Comparison of ENCODE assay signal across 8 cellular contexts in the genomic region with DNA sequence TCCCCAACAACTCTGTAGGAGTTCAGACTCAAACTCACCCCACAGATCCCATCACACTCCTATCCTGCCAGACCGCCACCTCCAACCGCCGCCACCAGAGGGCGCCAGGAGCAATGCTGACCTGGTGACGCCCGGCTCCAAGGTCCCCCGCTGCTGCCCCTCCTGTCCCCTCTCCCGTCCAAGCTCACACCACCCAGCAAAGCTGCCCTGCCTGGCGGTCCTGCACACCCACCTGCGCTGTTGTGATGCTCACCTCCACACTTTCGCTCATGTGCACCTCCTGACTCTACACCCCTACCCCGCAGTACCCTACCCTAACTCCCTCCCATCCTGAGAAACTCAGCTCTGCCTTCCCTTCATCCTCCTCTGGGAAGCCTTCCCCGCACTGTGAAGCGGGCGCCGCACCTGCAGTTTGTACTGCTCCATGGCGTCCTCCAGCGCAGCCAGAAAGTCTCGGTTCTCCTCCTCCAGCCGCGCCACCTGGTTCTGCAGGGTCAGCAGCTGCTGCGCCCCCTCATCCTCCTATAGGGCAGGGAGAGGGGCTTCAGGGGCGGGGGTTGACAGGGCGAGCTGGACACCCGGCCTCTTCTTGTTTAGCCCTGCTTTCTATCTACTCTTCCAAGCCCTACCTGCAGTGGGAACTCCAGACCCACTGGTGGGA. TPM values are rescaled to one million over a fixed set of nuclear protein-coding genes. Genes with fewer than 3 reads are reported as not detected.
DNase-seq lines count a peak whose midpoint lies in the region; ATAC-seq and TF ChIP-seq lines count a peak whose summit lies in the region.

No MANE protein-coding gene starts in this region.

- H3K4me3 Mint-ChIP-seq in Caco-2 (ENCODE audit: unreplicated experiment): no peak overlapping the region
- no peak overlapping the region for H3K4me3 Mint-ChIP-seq in activated naive CD4-positive, alpha-beta T cell treated with anti-CD3 and anti-CD28 coated beads for 36 hours

- no peaks in the 10 kb centered on the region for H3K9me3 ChIP-seq in Caco-2

- no peaks in the 10 kb centered on the region for H3K9me3 Mint-ChIP-seq in Caco-2 (ENCODE audit: unreplicated experiment)
- no peaks in the 10 kb centered on the region for H3K9me3 Mint-ChIP-seq in activated naive CD4-positive, alpha-beta T cell treated with anti-CD3 and anti-CD28 coated beads for 36 hours

- ATAC-seq in HG03280 (IDR thresholded peaks at IDR 0.05; ENCODE audit: unreplicated experiment) (peak; percentile 68), SK-N-SH treated with all-trans-retinoic acid at 6 μM for 48 hours (peak; percentile 95), Right ventricle myocardium inferior (peak; percentile 71), HG03039 (IDR thresholded peaks at IDR 0.05; ENCODE audit: unreplicated experiment) (no peak), HG02588 (IDR thresholded peaks at IDR 0.05; ENCODE audit: unreplicated experiment) (no peak)

- H3K4me1 ChIP-seq in Caco-2: no peaks in the 10 kb centered on the region

- CTCF ChIA-PET in Caco-2 (lab: Charles Lee): interaction anchor here (0.7 to 0.9 kb wide), 2 partner anchors 14 to 18 kb away, joined by 3 read pairs; no protein-coding TSS in a partner anchor
- CTCF ChIA-PET in activated naive CD4-positive, alpha-beta T cell treated with anti-CD3 and anti-CD28 coated beads for 36 hours (lab: Charles Lee): interaction anchor here (0.6 to 2.8 kb wide), 5 partner anchors 11 to 580 kb away, joined by 3 to 14 read pairs (median 3); no protein-coding TSS in a partner anchor

- no peaks in the 10 kb centered on the region for H3K27me3 ChIP-seq in Caco-2 (replicated peaks; ENCODE audit: control insufficient read depth, insufficient read depth, low read length)

- H3K27me3 Mint-ChIP-seq in Caco-2 (ENCODE audit: insufficient read depth, unreplicated experiment): no peaks in the 10 kb centered on the region
- peaks cover 2% of the 10 kb centered on the region for H3K27me3 Mint-ChIP-seq in activated naive CD4-positive, alpha-beta T cell treated with anti-CD3 and anti-CD28 coated beads for 36 hours (ENCODE audit: low read depth)

- POLR2A ChIA-PET in Caco-2 (lab: Charles Lee): no interaction called here

- BruUV-seq in Caco-2 (replicated peaks; lab: Mats Ljungman, UMichigan): no TSS peak

- H3K27ac Mint-ChIP-seq in Caco-2 (ENCODE audit: unreplicated experiment): no peak overlapping the region
- H3K27ac Mint-ChIP-seq in activated naive CD4-positive, alpha-beta T cell treated with anti-CD3 and anti-CD28 coated beads for 36 hours: no peak overlapping the region

- peaks cover 8% of the 10 kb centered on the region for H3K36me3 Mint-ChIP-seq in Caco-2 (ENCODE audit: insufficient read depth, unreplicated experiment)
- H3K36me3 Mint-ChIP-seq in activated naive CD4-positive, alpha-beta T cell treated with anti-CD3 and anti-CD28 coated beads for 36 hours (ENCODE audit: low read depth): no peaks in the 10 kb centered on the region

- intact Hi-C loops in Caco-2 (cut with micrococcal nuclease; ENCODE audit: unreplicated experiment): no loop called here
- intact Hi-C loops in activated naive CD4-positive, alpha-beta T cell treated with anti-CD3 and anti-CD28 coated beads for 36 hours (cut with micrococcal nuclease): no loop called here
- intact Hi-C loops in Right ventricle myocardium inferior (cut with DNase I): loop anchor here (2.0 to 5.0 kb wide), 2 partner anchors 45 to 103 kb away; a partner anchor contains a TSS
- intact Hi-C loops in posterior vena cava (cut with DNase I): loop anchor here in 1 of 2 donors (5.0 to 10.0 kb wide), 3 partner anchors 45 to 100 kb away; a partner anchor contains a TSS

- no peaks in the 10 kb centered on the region for H3K4me1 Mint-ChIP-seq in Caco-2 (ENCODE audit: low read depth, unreplicated experiment)
- H3K4me1 Mint-ChIP-seq in activated naive CD4-positive, alpha-beta T cell treated with anti-CD3 and anti-CD28 coated beads for 36 hours (ENCODE audit: low read depth): no peaks in the 10 kb centered on the region

- DNase-seq in Caco-2: peak; percentile 62 to 80
- peak; percentile 76 for DNase-seq in activated naive CD4-positive, alpha-beta T cell treated with anti-CD3 and anti-CD28 coated beads for 36 hours
- DNase-seq in Right ventricle myocardium inferior (ENCODE audit: missing footprints): peak; percentile 85
- peak; percentile 94 for DNase-seq in posterior vena cava (ENCODE audit: low spot score)

- peak; percentile 67 to 77 for TF ChIP-seq CTCF in Caco-2 (IDR thresholded peaks at IDR 0.05; ENCODE audit: insufficient read depth in 1 of 2, low read depth in 1 of 2, low read length in 1 of 2, severe bottlenecking in 1 of 2, unreplicated experiment in 1 of 2)

- H3K36me3 ChIP-seq in Caco-2 (ENCODE audit: control insufficient read depth, insufficient read depth, low read length): no peaks in the 10 kb centered on the region

- H3K4me3 ChIP-seq in Caco-2 (ENCODE audit: low read depth, low read length): no peak overlapping the region

TF ChIP-seq in SK-N-SH treated with all-trans-retinoic acid at 6 μM for 48 hours, 23 proteins besides CTCF, POLR2A, EP300 and RAD21 (continues in another document):
- TF ChIP-seq, protein P1, sequence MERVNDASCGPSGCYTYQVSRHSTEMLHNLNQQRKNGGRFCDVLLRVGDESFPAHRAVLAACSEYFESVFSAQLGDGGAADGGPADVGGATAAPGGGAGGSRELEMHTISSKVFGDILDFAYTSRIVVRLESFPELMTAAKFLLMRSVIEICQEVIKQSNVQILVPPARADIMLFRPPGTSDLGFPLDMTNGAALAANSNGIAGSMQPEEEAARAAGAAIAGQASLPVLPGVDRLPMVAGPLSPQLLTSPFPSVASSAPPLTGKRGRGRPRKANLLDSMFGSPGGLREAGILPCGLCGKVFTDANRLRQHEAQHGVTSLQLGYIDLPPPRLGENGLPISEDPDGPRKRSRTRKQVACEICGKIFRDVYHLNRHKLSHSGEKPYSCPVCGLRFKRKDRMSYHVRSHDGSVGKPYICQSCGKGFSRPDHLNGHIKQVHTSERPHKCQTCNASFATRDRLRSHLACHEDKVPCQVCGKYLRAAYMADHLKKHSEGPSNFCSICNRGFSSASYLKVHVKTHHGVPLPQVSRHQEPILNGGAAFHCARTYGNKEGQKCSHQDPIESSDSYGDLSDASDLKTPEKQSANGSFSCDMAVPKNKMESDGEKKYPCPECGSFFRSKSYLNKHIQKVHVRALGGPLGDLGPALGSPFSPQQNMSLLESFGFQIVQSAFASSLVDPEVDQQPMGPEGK (CRISPR knock-in tag; IDR thresholded peaks at IDR 0.05; ENCODE audit: borderline replicate concordance): no peak
- TF ChIP-seq PPARA (CRISPR knock-in tag; IDR thresholded peaks at IDR 0.05; ENCODE audit: borderline replicate concordance) (no peak), ZFP30 (CRISPR knock-in tag; IDR thresholded peaks at IDR 0.05) (no peak), CSDC2 (CRISPR knock-in tag; IDR thresholded peaks at IDR 0.05) (no peak), BACH2 (CRISPR knock-in tag; IDR thresholded peaks at IDR 0.05; ENCODE audit: borderline replicate concordance) (no peak), ZC3H10 (CRISPR knock-in tag; IDR thresholded peaks at IDR 0.05) (no peak), ZNF70 (CRISPR knock-in tag; IDR thresholded peaks at IDR 0.05) (no peak), GLIS3 (CRISPR knock-in tag; IDR thresholded peaks at IDR 0.05) (no peak), TCF4 (CRISPR knock-in tag; IDR thresholded peaks at IDR 0.05; ENCODE audit: borderline replicate concordance) (no peak), ZFP3 (CRISPR knock-in tag; IDR thresholded peaks at IDR 0.05) (no peak)
- TF ChIP-seq, protein P2, sequence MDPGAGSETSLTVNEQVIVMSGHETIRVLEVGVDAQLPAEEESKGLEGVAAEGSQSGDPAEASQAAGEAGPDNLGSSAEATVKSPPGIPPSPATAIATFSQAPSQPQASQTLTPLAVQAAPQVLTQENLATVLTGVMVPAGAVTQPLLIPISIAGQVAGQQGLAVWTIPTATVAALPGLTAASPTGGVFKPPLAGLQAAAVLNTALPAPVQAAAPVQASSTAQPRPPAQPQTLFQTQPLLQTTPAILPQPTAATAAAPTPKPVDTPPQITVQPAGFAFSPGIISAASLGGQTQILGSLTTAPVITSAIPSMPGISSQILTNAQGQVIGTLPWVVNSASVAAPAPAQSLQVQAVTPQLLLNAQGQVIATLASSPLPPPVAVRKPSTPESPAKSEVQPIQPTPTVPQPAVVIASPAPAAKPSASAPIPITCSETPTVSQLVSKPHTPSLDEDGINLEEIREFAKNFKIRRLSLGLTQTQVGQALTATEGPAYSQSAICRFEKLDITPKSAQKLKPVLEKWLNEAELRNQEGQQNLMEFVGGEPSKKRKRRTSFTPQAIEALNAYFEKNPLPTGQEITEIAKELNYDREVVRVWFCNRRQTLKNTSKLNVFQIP (CRISPR knock-in tag; IDR thresholded peaks at IDR 0.05; ENCODE audit: borderline replicate concordance, low read depth): no peak
- TF ChIP-seq, protein P3, sequence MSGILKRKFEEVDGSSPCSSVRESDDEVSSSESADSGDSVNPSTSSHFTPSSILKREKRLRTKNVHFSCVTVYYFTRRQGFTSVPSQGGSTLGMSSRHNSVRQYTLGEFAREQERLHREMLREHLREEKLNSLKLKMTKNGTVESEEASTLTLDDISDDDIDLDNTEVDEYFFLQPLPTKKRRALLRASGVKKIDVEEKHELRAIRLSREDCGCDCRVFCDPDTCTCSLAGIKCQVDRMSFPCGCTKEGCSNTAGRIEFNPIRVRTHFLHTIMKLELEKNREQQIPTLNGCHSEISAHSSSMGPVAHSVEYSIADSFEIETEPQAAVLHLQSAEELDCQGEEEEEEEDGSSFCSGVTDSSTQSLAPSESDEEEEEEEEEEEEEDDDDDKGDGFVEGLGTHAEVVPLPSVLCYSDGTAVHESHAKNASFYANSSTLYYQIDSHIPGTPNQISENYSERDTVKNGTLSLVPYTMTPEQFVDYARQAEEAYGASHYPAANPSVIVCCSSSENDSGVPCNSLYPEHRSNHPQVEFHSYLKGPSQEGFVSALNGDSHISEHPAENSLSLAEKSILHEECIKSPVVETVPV (CRISPR knock-in tag; IDR thresholded peaks at IDR 0.05): no peak

RNA-seq across cellular contexts. Expression of a gene that starts 7.9 kb away (rescaled TPM):
- total RNA-seq in Caco-2 (2022) (8.2 TPM in 2 replicates), Right ventricle myocardium inferior (2.2 TPM), posterior vena cava (10 to 100 TPM; 13.0 to 15.3 TPM)
- total RNA-seq in activated naive CD4-positive, alpha-beta T cell treated with anti-CD3 and anti-CD28 coated beads for 36 hours: 1 to 10 TPM in 1 of 2 experiments, under 1 TPM in 1; 0.94 to 1.1 TPM

RNA-seq across cellular contexts. Expression of a gene that starts 31.8 kb away (rescaled TPM):
- total RNA-seq in Caco-2 (2022) (not detected in 2 replicates), Right ventricle myocardium inferior (17.6 TPM), posterior vena cava (1 to 10 TPM; 3.8 to 4.6 TPM)
- total RNA-seq in activated naive CD4-positive, alpha-beta T cell treated with anti-CD3 and anti-CD28 coated beads for 36 hours: under 1 TPM; 0.17 to 0.30 TPM

RNA-seq across cellular contexts. Expression of a gene that starts 43.2 kb away (rescaled TPM):
- 3.7 and 4.1 TPM in 2 replicates for total RNA-seq in Caco-2 (2022)
- total RNA-seq in activated naive CD4-positive, alpha-beta T cell treated with anti-CD3 and anti-CD28 coated beads for 36 hours: 1 to 10 TPM; 1.0 to 1.9 TPM
- total RNA-seq in Right ventricle myocardium inferior: 13.7 TPM
- 1 to 10 TPM; 4.9 to 7.1 TPM for total RNA-seq in posterior vena cava

RNA-seq across cellular contexts. Expression of a gene that starts 43.3 kb away (rescaled TPM):
- total RNA-seq in Caco-2 (2022): 0.16 TPM in 1 of 2 replicates, not detected in the other
- total RNA-seq in activated naive CD4-positive, alpha-beta T cell treated with anti-CD3 and anti-CD28 coated beads for 36 hours: not detected
- not detected for total RNA-seq in Right ventricle myocardium inferior
- total RNA-seq in posterior vena cava: not detected

Comparison
In these comparisons a context has a peak if more than half of its experiments do, and no peak if none do; other contexts are left out.
1. ATAC-seq: peak in HG03280 (single experiment), SK-N-SH treated with all-trans-retinoic acid at 6 μM for 48 hours (single experiment) and Right ventricle myocardium inferior (single experiment); none in HG03039 (single experiment) and HG02588 (single experiment).
2. Peak in every context shown above with its lines, with median percentiles within 50 percentile points of each other: DNase-seq.